In genomic region chr16:78761427-78761826, GRCh38 we compare ENCODE assay signal across 13 cellular contexts.
DNase-seq lines count a peak whose midpoint lies in the region; ATAC-seq, FAIRE-seq and TF ChIP-seq lines count a peak whose summit lies in the region.
"Had no signal": no experiment of that assay in that cellular context is flagged by ENCODE, and none has a peak within 500 bp of the region (broad histone marks: within the 10 kb centered on the region; RNA-seq: fewer than 3 reads in every experiment).

No MANE protein-coding gene starts in this region.

- no peaks in the 10 kb centered on the region for H3K36me3 ChIP-seq in HepG2 (replicated peaks in 1 of 2; ENCODE audit: control insufficient read depth in 1 of 2, insufficient read depth in 2 of 2, low read length in 2 of 2)
- H3K36me3 ChIP-seq: heart left ventricle had no signal

- H3K9ac ChIP-seq in HepG2 (ENCODE audit: insufficient read depth, low read depth, low read length): no peak overlapping the region

- no peak for TF ChIP-seq RAD21 in HepG2 (CRISPR knock-in tag; IDR thresholded peaks at IDR 0.05)

- peak; percentile 39 to 69 for ATAC-seq in activated T-cell treated with anti-CD3 and anti-CD28 coated beads, Interleukin-2, amount 50 U/mL, for 4 hours
- ATAC-seq in HG02571 (IDR thresholded peaks at IDR 0.05; ENCODE audit: unreplicated experiment) (peak; percentile 78), HG03439 (IDR thresholded peaks at IDR 0.05; ENCODE audit: unreplicated experiment) (peak; percentile 88), HepG2 (no peak)
- ATAC-seq in stimulated activated naive B cell treated with anti-CD40 and anti-IgM and Interleukin-4, amounts not matched to agents 10 μg/mL and 1 μg/mL and 100 μg/mL, for 72 hours (replicated peaks): peak; percentile 75 to 76
- ATAC-seq: heart left ventricle had no signal

- H3K4me1 Mint-ChIP-seq in activated T-cell treated with anti-CD3 and anti-CD28 coated beads, Interleukin-2, amount 50 U/mL, for 4 hours (ENCODE audit: low read depth): no peaks in the 10 kb centered on the region
- peaks cover 9 to 16% of the 10 kb centered on the region in 2 donors for H3K4me1 Mint-ChIP-seq in stimulated activated naive B cell treated with anti-CD40 and anti-IgM and Interleukin-4, amounts not matched to agents 10 μg/mL and 1 μg/mL and 100 μg/mL, for 72 hours

- no peaks in the 10 kb centered on the region for H4K20me1 ChIP-seq in HepG2 (ENCODE audit: insufficient read depth, low read length)

- TF ChIP-seq POLR2A in HepG2 (IDR thresholded peaks at IDR 0.05; ENCODE audit: insufficient read depth in 1 of 2, low read depth in 2 of 2, low read length in 2 of 2): no peak

- peaks cover 35% of the 10 kb centered on the region for H3K4me1 ChIP-seq in HepG2 (ENCODE audit: insufficient read depth, low read length)

- 87% methylated on average over 5 of the region's 5 CpGs for WGBS in HepG2 (ENCODE audit: low lambda C conversion rate)

- TF ChIP-seq CTCF in dorsolateral prefrontal cortex (IDR thresholded peaks at IDR 0.05 in 54 of 56, conservative IDR thresholded peaks at IDR 0.05 in 2 of 56; ENCODE audit: low read depth in 1 of 56, partially characterized antibody in 56 of 56) (no peak), HepG2 (CRISPR knock-in tag; IDR thresholded peaks at IDR 0.05) (no peak)

- H3K27me3 ChIP-seq in dorsolateral prefrontal cortex: no peaks in the 10 kb centered on the region
- no peaks in the 10 kb centered on the region for H3K27me3 ChIP-seq in HepG2 (ENCODE audit: control insufficient read depth in 1 of 2, insufficient read depth in 2 of 2, low read length in 2 of 2)
- H3K27me3 ChIP-seq: heart left ventricle had no signal

- no peaks in the 10 kb centered on the region for H3K79me2 ChIP-seq in HepG2 (ENCODE audit: insufficient read depth, low read length)

- FAIRE-seq in HepG2 (lab: Jason Lieb, UNC): no peak

- no peak overlapping the region for H3K4me3 ChIP-seq in dorsolateral prefrontal cortex
- H3K4me3 ChIP-seq in HepG2 (replicated peaks in 1 of 3; ENCODE audit: insufficient read depth in 1 of 3, low read depth in 2 of 3, low read length in 3 of 3): no peak overlapping the region
- H3K4me3 ChIP-seq: heart left ventricle had no signal

- H3K27ac Mint-ChIP-seq in stimulated activated naive B cell treated with anti-CD40 and anti-IgM and Interleukin-4, amounts not matched to agents 10 μg/mL and 1 μg/mL and 100 μg/mL, for 72 hours: no peak overlapping the region
- H3K27ac Mint-ChIP-seq: type B pancreatic cell had no signal

- H3K27me3 Mint-ChIP-seq in activated T-cell treated with anti-CD3 and anti-CD28 coated beads, Interleukin-2, amount 50 U/mL, for 4 hours (ENCODE audit: low read depth): no peaks in the 10 kb centered on the region
- H3K27me3 Mint-ChIP-seq in stimulated activated naive B cell treated with anti-CD40 and anti-IgM and Interleukin-4, amounts not matched to agents 10 μg/mL and 1 μg/mL and 100 μg/mL, for 72 hours: no peaks in the 10 kb centered on the region
- H3K27me3 Mint-ChIP-seq: type B pancreatic cell had no signal

- TF ChIP-seq EP300 in HepG2 (IDR thresholded peaks at IDR 0.05; ENCODE audit: low read depth in 2 of 2, low read length in 2 of 2): no peak
- TF ChIP-seq EP300 in HepG2 (CRISPR knock-in tag; IDR thresholded peaks at IDR 0.05; ENCODE audit: borderline replicate concordance): no peak

- H3K27ac ChIP-seq in dorsolateral prefrontal cortex (no peak overlapping the region), HepG2 (ENCODE audit: extremely low read length, insufficient read depth, low read length) (no peak overlapping the region)
- H3K27ac ChIP-seq: heart left ventricle had no signal

- CTCF ChIA-PET in HepG2 (lab: Yijun Ruan, JAX; ENCODE audit: low intra/inter-chr PET ratio, low total read pairs): no interaction called here

- intact Hi-C loops in dorsolateral prefrontal cortex (cut with DNase I) (loop anchor here in 1 of 2 donors (10.0 kb wide), 1 partner anchor 657 kb away; no protein-coding TSS in a partner anchor), HepG2 (cut with micrococcal nuclease; ENCODE audit: unreplicated experiment) (no loop called here)

- H2AFZ ChIP-seq in HepG2 (ENCODE audit: low read length): no peak overlapping the region

- H3K9me3 Mint-ChIP-seq in activated T-cell treated with anti-CD3 and anti-CD28 coated beads, Interleukin-2, amount 50 U/mL, for 4 hours: peaks cover 3% of the 10 kb centered on the region
- H3K9me3 Mint-ChIP-seq in stimulated activated naive B cell treated with anti-CD40 and anti-IgM and Interleukin-4, amounts not matched to agents 10 μg/mL and 1 μg/mL and 100 μg/mL, for 72 hours: no peaks in the 10 kb centered on the region

- DNase-seq in activated T-cell treated with anti-CD3 and anti-CD28 coated beads, Interleukin-2, amount 50 U/mL, for 4 hours: no peak
- DNase-seq in activated T-cell treated with anti-CD3 and anti-CD28 coated beads for 4 hours: no peak
- DNase-seq in stimulated activated naive B cell treated with anti-CD40 and anti-IgM and Interleukin-4, amounts not matched to agents 10 μg/mL and 1 μg/mL and 100 μg/mL, for 72 hours: peak; percentile 55
- no peak for DNase-seq in dorsolateral prefrontal cortex
- DNase-seq in HepG2 (ENCODE audit: low spot score): no peak
- no peak for DNase-seq in NCI-H1105 treated with DMSO at 0.1 percent for 48 hours (lab: John Stamatoyannopoulos, UW)
- DNase-seq: ACHN, dermis blood vessel endothelial cell, heart left ventricle, NCI-H345 had no signal

- no peak overlapping the region for H3K4me2 ChIP-seq in HepG2 (ENCODE audit: low read depth, low read length)

- in situ Hi-C loops in HepG2 (cut with HindIII; ENCODE audit: extremely low pct_ligation_motif_present, low pct_unique_long_range_greater_than_20kb): loop anchor here (10.0 to 25.0 kb wide), 2 partner anchors 527 to 649 kb away; no protein-coding TSS in a partner anchor

- no peak overlapping the region for H3K4me3 Mint-ChIP-seq in activated T-cell treated with anti-CD3 and anti-CD28 coated beads, Interleukin-2, amount 50 U/mL, for 4 hours
- no peak overlapping the region for H3K4me3 Mint-ChIP-seq in stimulated activated naive B cell treated with anti-CD40 and anti-IgM and Interleukin-4, amounts not matched to agents 10 μg/mL and 1 μg/mL and 100 μg/mL, for 72 hours
- H3K4me3 Mint-ChIP-seq: type B pancreatic cell had no signal

- no TSS peak for BruUV-seq in HepG2 (replicated peaks; lab: Mats Ljungman, UMichigan)

- H3K9me3 ChIP-seq in HepG2 (ENCODE audit: low read length): no peaks in the 10 kb centered on the region

- POLR2A ChIA-PET in HepG2 (lab: Yijun Ruan, JAX): interaction anchor here (1.5 kb wide), 1 partner anchor 56 kb away, joined by 3 read pairs; no protein-coding TSS in a partner anchor

- peaks cover 2% of the 10 kb centered on the region for H3K36me3 Mint-ChIP-seq in activated T-cell treated with anti-CD3 and anti-CD28 coated beads, Interleukin-2, amount 50 U/mL, for 4 hours (ENCODE audit: insufficient read depth)
- H3K36me3 Mint-ChIP-seq in stimulated activated naive B cell treated with anti-CD40 and anti-IgM and Interleukin-4, amounts not matched to agents 10 μg/mL and 1 μg/mL and 100 μg/mL, for 72 hours: peaks cover 8 to 12% of the 10 kb centered on the region in 2 donors
- H3K36me3 Mint-ChIP-seq: type B pancreatic cell had no signal

TF ChIP-seq in HepG2, 621 proteins besides CTCF, POLR2A, EP300 and RAD21:
- TF ChIP-seq ZNF350 (CRISPR knock-in tag; IDR thresholded peaks at IDR 0.05; ENCODE audit: borderline replicate concordance, low read depth) (no peak), HMGXB4 (CRISPR knock-in tag; IDR thresholded peaks at IDR 0.05; ENCODE audit: borderline replicate concordance in 1 of 2, low read depth in 1 of 2) (no peak), ZNF644 (CRISPR knock-in tag; IDR thresholded peaks at IDR 0.05; ENCODE audit: low read depth) (no peak), RFX1 (IDR thresholded peaks at IDR 0.05) (no peak), ZNF619 (CRISPR knock-in tag; IDR thresholded peaks at IDR 0.05) (no peak), AGO2 (optimal IDR thresholded peaks at IDR 0.05; ENCODE audit: low read depth, low read length) (no peak), SIN3A (IDR thresholded peaks at IDR 0.05; ENCODE audit: borderline replicate concordance, low read depth, low read length) (no peak), RBM22 (optimal IDR thresholded peaks at IDR 0.05; ENCODE audit: low read length) (no peak), TEAD2 (CRISPR knock-in tag; IDR thresholded peaks at IDR 0.05) (no peak), ZNF331 (CRISPR knock-in tag; IDR thresholded peaks at IDR 0.05) (no peak), STAG1 (CRISPR knock-in tag; IDR thresholded peaks at IDR 0.05) (no peak), TOPORS (CRISPR knock-in tag; IDR thresholded peaks at IDR 0.05) (no peak)
